In the genomic region with DNA sequence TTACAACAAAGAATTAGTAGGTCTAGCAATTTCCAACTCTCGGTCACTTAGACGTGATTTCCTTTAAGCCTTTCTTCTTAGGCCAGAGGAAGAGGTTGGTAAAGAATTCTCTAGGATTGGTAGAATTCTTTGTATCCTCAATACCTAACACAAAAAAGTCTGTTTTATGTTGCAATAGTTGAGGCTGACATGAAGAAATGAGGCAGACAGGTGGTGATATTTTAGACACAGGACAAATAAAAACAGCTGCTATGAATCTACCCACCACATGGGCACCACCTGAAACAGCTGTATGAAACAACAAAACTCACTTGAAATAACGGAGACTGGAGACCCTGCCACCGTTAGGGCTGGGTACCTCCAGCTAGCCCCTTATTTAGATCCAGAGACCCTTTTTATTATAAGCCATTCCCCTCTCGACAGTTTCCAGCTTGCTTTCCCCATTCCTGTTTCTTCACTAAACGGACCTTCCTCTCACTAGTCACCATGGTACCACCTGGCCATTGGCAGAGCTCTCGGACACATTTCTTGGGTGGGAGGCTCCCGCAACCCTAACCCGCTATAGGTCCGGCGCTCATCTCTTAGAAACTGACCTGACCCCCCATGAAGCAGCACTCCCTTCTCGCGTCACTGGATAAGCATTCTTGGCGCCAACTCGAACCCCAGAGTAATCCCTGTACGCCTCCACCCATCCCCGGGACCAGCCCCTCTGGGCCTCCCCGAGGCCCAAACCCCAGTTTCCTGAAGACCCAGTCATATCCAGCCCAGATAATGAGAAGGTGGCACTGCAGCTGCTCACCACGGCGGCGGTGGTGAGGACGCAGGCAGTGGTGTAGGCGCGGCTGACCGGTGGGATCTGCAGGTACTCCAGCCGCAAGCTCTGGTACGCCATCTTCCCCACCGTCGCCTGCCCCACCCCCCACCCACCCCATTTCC, we compare ENCODE assay signal across 8 cellular contexts. TPM values are rescaled to one million over a fixed set of nuclear protein-coding genes. Genes with fewer than 3 reads are reported as not detected.
DNase-seq lines count a peak whose midpoint lies in the region; ATAC-seq and TF ChIP-seq lines count a peak whose summit lies in the region.

A gene (minus strand): TSS at position 909 of the 936 bp plus-strand sequence. CDS start 17 bp downstream, at position 892.

- no peaks in the 10 kb centered on the region for H3K27me3 Mint-ChIP-seq in natural killer cell treated with Interleukin-12 subunit alpha and Interleukin-12 subunit beta and Interleukin-15 and Interleukin-18, amount 100 ng/mL, for 72 hours

- TF ChIP-seq CTCF in BJ (IDR thresholded peaks at IDR 0.05; ENCODE audit: insufficient read depth, low read depth, low read length) (no peak), fibroblast of mammary gland (conservative IDR thresholded peaks at IDR 0.05; ENCODE audit: control insufficient read depth, insufficient read depth, low read depth, low read length) (no peak)

- H3K27ac Mint-ChIP-seq in natural killer cell treated with Interleukin-12 subunit alpha and Interleukin-12 subunit beta and Interleukin-15 and Interleukin-18, amount 100 ng/mL, for 72 hours: peak within 1 kb of the TSS; percentile 98 to 99

- no peaks in the 10 kb centered on the region for H3K9me3 Mint-ChIP-seq in natural killer cell treated with Interleukin-12 subunit alpha and Interleukin-12 subunit beta and Interleukin-15 and Interleukin-18, amount 100 ng/mL, for 72 hours

- DNase-seq in BJ (ENCODE audit: low read depth) (no peak), T1000 (lab: John Stamatoyannopoulos, UW) (peak; percentile 59), fibroblast of mammary gland (ENCODE audit: low read depth) (peak; percentile 43), NCI-H1436 treated with DMSO at 0.1 percent for 48 hours (lab: John Stamatoyannopoulos, UW) (no peak), Kasumi-1 (lab: John Stamatoyannopoulos, UW) (no peak)
- no peak for DNase-seq in natural killer cell treated with Interleukin-12 subunit alpha and Interleukin-12 subunit beta and Interleukin-15 and Interleukin-18, amount 100 ng/mL, for 72 hours (ENCODE audit: low spot score)

- peaks cover 38 to 40% of the 10 kb centered on the region in 2 donors for H3K4me1 Mint-ChIP-seq in natural killer cell treated with Interleukin-12 subunit alpha and Interleukin-12 subunit beta and Interleukin-15 and Interleukin-18, amount 100 ng/mL, for 72 hours (ENCODE audit: low read depth in 2 of 2)

- peaks cover 4% of the 10 kb centered on the region for H3K36me3 ChIP-seq in BJ (ENCODE audit: control insufficient read depth, insufficient read depth, low read length)

- CTCF ChIA-PET in BJ (lab: Yijun Ruan, JAX): interaction anchor here (1.0 to 1.5 kb wide), 2 partner anchors 14 to 15 kb away, joined by 3 to 6 read pairs; a partner anchor contains a TSS

- no peaks in the 10 kb centered on the region for H3K27me3 ChIP-seq in BJ (ENCODE audit: control insufficient read depth, insufficient read depth, low read length)

- ATAC-seq in GM19025 (IDR thresholded peaks at IDR 0.05; ENCODE audit: low read depth, unreplicated experiment) (peak; percentile 5), HG03280 (IDR thresholded peaks at IDR 0.05; ENCODE audit: unreplicated experiment) (peak; percentile 15)
- peak; percentile 5 to 25 for ATAC-seq in natural killer cell treated with Interleukin-12 subunit alpha and Interleukin-12 subunit beta and Interleukin-15 and Interleukin-18, amount 100 ng/mL, for 72 hours

- peak within 1 kb of the TSS; percentile 83 for H3K4me3 ChIP-seq in BJ (ENCODE audit: low read depth, low read length)
- H3K4me3 ChIP-seq in fibroblast of mammary gland (ENCODE audit: control insufficient read depth, low read depth, low read length): peak within 1 kb of the TSS; percentile 87

- POLR2A ChIA-PET in BJ (lab: Charles Lee): interaction anchor here (0.5 kb wide), 2 partner anchors 1343 to 1999 kb away, joined by 3 read pairs; a partner anchor contains a TSS

- H3K4me3 Mint-ChIP-seq in natural killer cell treated with Interleukin-12 subunit alpha and Interleukin-12 subunit beta and Interleukin-15 and Interleukin-18, amount 100 ng/mL, for 72 hours: peak within 1 kb of the TSS; percentile 98

- H3K36me3 Mint-ChIP-seq in natural killer cell treated with Interleukin-12 subunit alpha and Interleukin-12 subunit beta and Interleukin-15 and Interleukin-18, amount 100 ng/mL, for 72 hours: peaks cover 41% of the 10 kb centered on the region

RNA-seq across cellular contexts. Expression of the gene that starts here (rescaled TPM):
- 69.3 and 115 TPM in 2 replicates for polyA plus RNA-seq in BJ (2011; rRNA removed)
- polyA minus RNA-seq in BJ (2011; rRNA and poly(A)+ RNA removed): 13.8 and 21.5 TPM in 2 replicates
- 100 to 1,000 TPM; 102 to 128 TPM for total RNA-seq in natural killer cell treated with Interleukin-12 subunit alpha and Interleukin-12 subunit beta and Interleukin-15 and Interleukin-18, amount 100 ng/mL, for 72 hours

Comparison
In these comparisons a context has a peak if more than half of its experiments do, and no peak if none do; other contexts are left out.
1. DNase-seq: peak in T1000 (single experiment) and fibroblast of mammary gland (single experiment); none in BJ (single experiment), natural killer cell treated with Interleukin-12 subunit alpha and Interleukin-12 subunit beta and Interleukin-15 and Interleukin-18, amount 100 ng/mL, for 72 hours (single experiment), NCI-H1436 treated with DMSO at 0.1 percent for 48 hours (single experiment) and Kasumi-1 (0 of 2).
2. Peak in every context shown above with its lines, with median percentiles within 50 percentile points of each other: ATAC-seq.